29 cellular contexts compared by ENCODE assay signal in the genomic region with DNA sequence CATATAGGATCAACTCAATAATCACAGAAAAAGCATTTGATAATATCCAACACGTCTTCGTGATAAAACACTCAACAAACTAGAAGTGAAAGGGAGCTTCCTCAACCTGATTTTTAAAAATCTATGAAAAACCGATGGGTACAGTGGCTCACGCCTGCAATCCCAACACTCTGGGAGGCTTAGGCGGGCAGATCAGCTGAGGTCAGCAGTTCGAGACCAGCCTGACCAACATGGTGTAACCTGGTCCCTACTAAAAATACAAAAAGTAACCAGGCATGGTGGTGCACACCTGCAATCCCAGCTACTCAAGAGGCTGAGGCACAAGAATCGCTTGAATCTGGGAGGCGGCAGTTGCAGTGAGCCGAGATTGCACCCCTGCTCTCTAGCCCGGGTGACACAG.
"Had no signal": no experiment of that assay in that cellular context is flagged by ENCODE, and none has a peak within 500 bp of the region (broad histone marks: within the 10 kb centered on the region; RNA-seq: fewer than 3 reads in every experiment).

No MANE protein-coding gene starts in this region.

- H3K27ac ChIP-seq: foreskin keratinocyte, lower lobe of right lung, neutrophil, pancreas, transverse colon, uterus had no signal

- DNase-seq: dermis blood vessel endothelial cell; effector memory CD4-positive, alpha-beta T cell; foreskin keratinocyte; glutamatergic neuron; hypothalamus; immature natural killer cell; islet precursor cell; kidney glomerular epithelial cell; left colon; left ventricle myocardium superior; lower lobe of right lung; mucosa of descending colon; naive B cell; pancreas; sigmoid colon; stimulated activated CD4-positive, alpha-beta T cell treated with anti-CD3 and anti-CD28 coated beads, Interleukin-2, amount 100 ng/mL, for 24 hours; stimulated activated CD4-positive, alpha-beta T cell treated with anti-CD3 and anti-CD28 coated beads, Interleukin-4, amount 100 ng/mL, for 24 hours; stimulated activated naive B cell treated with anti-CD40 and anti-IgM and Interleukin-4, amounts not matched to agents 10 μg/mL and 1 μg/mL and 100 μg/mL, for 72 hours; transverse colon; upper lobe of right lung had no signal

- H3K9me3 ChIP-seq: esophagus muscularis mucosa, lower lobe of right lung, mucosa of descending colon, neutrophil, pancreas, sigmoid colon, transverse colon, upper lobe of right lung, uterus had no signal

- H3K4me3 Mint-ChIP-seq: immature natural killer cell; memory B cell; mesothelial cell of epicardium; naive B cell; natural killer cell treated with Interleukin-12 subunit alpha and Interleukin-12 subunit beta and Interleukin-15 and Interleukin-18, amount 100 ng/mL, for 72 hours; stimulated activated naive B cell treated with anti-CD40 and anti-IgM and Interleukin-4, amounts not matched to agents 10 μg/mL and 1 μg/mL and 100 μg/mL, for 72 hours; stimulated activated naive CD8-positive, alpha-beta T cell treated with anti-CD3 and anti-CD28 coated beads, Interleukin-15, Interleukin-2, amounts not matched to agents 100 ng/mL and 50 ng/mL, for 24 hours had no signal

- H3K27ac Mint-ChIP-seq: immature natural killer cell; memory B cell; mesothelial cell of epicardium; naive B cell; natural killer cell treated with Interleukin-12 subunit alpha and Interleukin-12 subunit beta and Interleukin-15 and Interleukin-18, amount 100 ng/mL, for 72 hours; stimulated activated naive B cell treated with anti-CD40 and anti-IgM and Interleukin-4, amounts not matched to agents 10 μg/mL and 1 μg/mL and 100 μg/mL, for 72 hours; stimulated activated naive CD8-positive, alpha-beta T cell treated with anti-CD3 and anti-CD28 coated beads, Interleukin-15, Interleukin-2, amounts not matched to agents 100 ng/mL and 50 ng/mL, for 24 hours had no signal

- ATAC-seq: foreskin keratinocyte; left colon; left ventricle myocardium superior; lower lobe of right lung; mucosa of descending colon; natural killer cell treated with Interleukin-12 subunit alpha and Interleukin-12 subunit beta and Interleukin-15 and Interleukin-18, amount 100 ng/mL, for 72 hours; pancreas; stimulated activated naive B cell treated with anti-CD40 and anti-IgM and Interleukin-4, amounts not matched to agents 10 μg/mL and 1 μg/mL and 100 μg/mL, for 72 hours had no signal

- H3K36me3 Mint-ChIP-seq: immature natural killer cell; memory B cell; naive B cell; natural killer cell treated with Interleukin-12 subunit alpha and Interleukin-12 subunit beta and Interleukin-15 and Interleukin-18, amount 100 ng/mL, for 72 hours; stimulated activated naive B cell treated with anti-CD40 and anti-IgM and Interleukin-4, amounts not matched to agents 10 μg/mL and 1 μg/mL and 100 μg/mL, for 72 hours had no signal

- H3K4me3 ChIP-seq: coronary artery, esophagus muscularis mucosa, lower lobe of right lung, mucosa of descending colon, pancreas, sigmoid colon, transverse colon, upper lobe of right lung, uterus had no signal

- H3K27me3 ChIP-seq: esophagus muscularis mucosa, foreskin keratinocyte, pancreas, sigmoid colon, transverse colon, upper lobe of right lung, uterus had no signal

- H3K36me3 ChIP-seq: lower lobe of right lung, neutrophil, pancreas, sigmoid colon, transverse colon, upper lobe of right lung, uterus had no signal

- H3K9me3 Mint-ChIP-seq: immature natural killer cell; memory B cell; mesothelial cell of epicardium; naive B cell; natural killer cell treated with Interleukin-12 subunit alpha and Interleukin-12 subunit beta and Interleukin-15 and Interleukin-18, amount 100 ng/mL, for 72 hours; neural crest cell; stimulated activated naive B cell treated with anti-CD40 and anti-IgM and Interleukin-4, amounts not matched to agents 10 μg/mL and 1 μg/mL and 100 μg/mL, for 72 hours; stimulated activated naive CD8-positive, alpha-beta T cell treated with anti-CD3 and anti-CD28 coated beads, Interleukin-15, Interleukin-2, amounts not matched to agents 100 ng/mL and 50 ng/mL, for 24 hours had no signal
